Comparison of ENCODE assay signal across 16 cellular contexts in the genomic region with DNA sequence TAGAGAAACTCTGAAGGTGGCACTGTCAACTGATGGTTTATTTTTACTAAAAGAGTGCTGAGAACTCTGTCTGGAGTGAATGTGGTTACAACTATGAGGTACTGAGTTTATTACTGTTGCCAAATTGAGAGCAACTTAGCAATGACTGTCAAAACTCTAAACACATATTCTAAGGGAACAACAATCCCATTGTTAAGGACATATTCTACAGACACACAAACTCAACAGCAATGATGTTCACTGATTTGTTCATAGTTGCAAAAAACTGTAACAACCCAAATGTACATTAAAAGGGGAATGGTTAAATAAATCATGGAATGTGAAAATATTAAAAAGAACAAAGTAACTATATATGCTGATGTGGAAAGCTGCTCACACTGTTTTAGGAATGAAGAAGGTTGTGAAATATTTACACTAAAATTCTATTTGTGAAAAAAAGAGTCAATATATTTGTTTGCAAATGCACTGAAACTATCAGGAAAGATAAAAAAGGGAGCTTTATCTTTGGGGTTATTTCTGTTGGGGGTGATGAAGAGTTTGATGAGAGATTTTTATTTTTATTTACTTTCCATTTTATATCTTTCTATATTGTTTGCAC. TPM values are rescaled to one million over a fixed set of nuclear protein-coding genes. Genes with fewer than 3 reads are reported as not detected.
DNase-seq lines count a peak whose midpoint lies in the region; ATAC-seq and TF ChIP-seq lines count a peak whose summit lies in the region.
"Had no signal": no experiment of that assay in that cellular context is flagged by ENCODE, and none has a peak within 500 bp of the region (broad histone marks: within the 10 kb centered on the region; RNA-seq: fewer than 3 reads in every experiment).

No MANE protein-coding gene starts in this region.

- TF ChIP-seq POLR2A in right lobe of liver (IDR thresholded peaks at IDR 0.05) (no peak), GM18505 (IDR thresholded peaks at IDR 0.05; ENCODE audit: borderline replicate concordance, extremely low read depth, insufficient read depth, insufficient read length) (no peak)

- ATAC-seq in Right ventricle myocardium inferior (no peak), right lobe of liver (peak; percentile 35 to 53 (median 44)), GM18505 (IDR thresholded peaks at IDR 0.05; ENCODE audit: unreplicated experiment) (no peak)
- ATAC-seq: activated naive CD4-positive, alpha-beta T cell treated with anti-CD3 and anti-CD28 coated beads, Interleukin-2, amount 50 U/mL, for 72 hours had no signal

- no peaks in the 10 kb centered on the region for H3K27me3 ChIP-seq in cardiac muscle cell
- no peaks in the 10 kb centered on the region for H3K27me3 ChIP-seq in right lobe of liver
- no peaks in the 10 kb centered on the region for H3K27me3 ChIP-seq in CD4-positive, alpha-beta memory T cell (ENCODE audit: insufficient read depth, low read length)
- H3K27me3 ChIP-seq: tibial artery had no signal

- H3K36me3 ChIP-seq in cardiac muscle cell (no peaks in the 10 kb centered on the region), right lobe of liver (peaks cover 0 to 7% (median 1%) of the 10 kb centered on the region in 4 donors)
- H3K36me3 ChIP-seq in CD4-positive, alpha-beta memory T cell (ENCODE audit: insufficient read depth, low read length): no peaks in the 10 kb centered on the region

- TF ChIP-seq CTCF in cardiac muscle cell (IDR thresholded peaks at IDR 0.05; ENCODE audit: low read depth, low read length) (no peak), chondrocyte (IDR thresholded peaks at IDR 0.05) (no peak), right lobe of liver (IDR thresholded peaks at IDR 0.05) (no peak)

- H3K9me3 ChIP-seq in cardiac muscle cell (ENCODE audit: low read depth): no peaks in the 10 kb centered on the region
- no peaks in the 10 kb centered on the region for H3K9me3 ChIP-seq in right lobe of liver
- no peaks in the 10 kb centered on the region for H3K9me3 ChIP-seq in CD4-positive, alpha-beta memory T cell (ENCODE audit: control insufficient read depth in 1 of 2, low read length in 2 of 2)
- H3K9me3 ChIP-seq: tibial artery had no signal

- H3K4me3 Mint-ChIP-seq in chondrocyte (ENCODE audit: unreplicated experiment): no peak overlapping the region
- no peak overlapping the region for H3K4me3 Mint-ChIP-seq in CD4-positive, alpha-beta memory T cell
- H3K4me3 Mint-ChIP-seq: H9 had no signal

- CTCF ChIA-PET in CD4-positive, alpha-beta memory T cell (lab: Charles Lee; ENCODE audit: partially characterized antibody): no interaction called here

- H3K4me1 ChIP-seq in cardiac muscle cell (ENCODE audit: low read depth) (peaks cover 30% of the 10 kb centered on the region), right lobe of liver (peaks cover 0 to 37% (median 10%) of the 10 kb centered on the region in 4 donors)
- H3K4me1 ChIP-seq in CD4-positive, alpha-beta memory T cell (ENCODE audit: insufficient read depth, low read length): no peaks in the 10 kb centered on the region
- H3K4me1 ChIP-seq: tibial artery had no signal

- H3K4me1 Mint-ChIP-seq in chondrocyte (ENCODE audit: low read depth): peaks cover 54% of the 10 kb centered on the region
- no peaks in the 10 kb centered on the region for H3K4me1 Mint-ChIP-seq in CD4-positive, alpha-beta memory T cell

- no peaks in the 10 kb centered on the region for H3K27me3 Mint-ChIP-seq in chondrocyte (ENCODE audit: low read depth)
- H3K27me3 Mint-ChIP-seq in CD4-positive, alpha-beta memory T cell: peaks cover 0 to 3% of the 10 kb centered on the region in 2 donors

- no peak overlapping the region for H3K4me3 ChIP-seq in cardiac muscle cell
- H3K4me3 ChIP-seq in right lobe of liver: no peak overlapping the region
- no peak overlapping the region for H3K4me3 ChIP-seq in CD4-positive, alpha-beta memory T cell (ENCODE audit: low read length in 2 of 2)
- H3K4me3 ChIP-seq: tibial artery had no signal

- peak overlapping the region; percentile 80 for H3K27ac Mint-ChIP-seq in chondrocyte (ENCODE audit: unreplicated experiment)
- peak overlapping the region in 1 of 7 donors; percentile 6 for H3K27ac Mint-ChIP-seq in CD4-positive, alpha-beta memory T cell

- peaks cover 11% of the 10 kb centered on the region for H3K36me3 Mint-ChIP-seq in chondrocyte (ENCODE audit: low read depth)
- H3K36me3 Mint-ChIP-seq in CD4-positive, alpha-beta memory T cell: no peaks in the 10 kb centered on the region

- no peaks in the 10 kb centered on the region for H3K9me3 Mint-ChIP-seq in chondrocyte (ENCODE audit: low read depth)
- H3K9me3 Mint-ChIP-seq in CD4-positive, alpha-beta memory T cell: no peaks in the 10 kb centered on the region
- H3K9me3 Mint-ChIP-seq: activated naive CD4-positive, alpha-beta T cell treated with anti-CD3 and anti-CD28 coated beads, Interleukin-2, amount 50 U/mL, for 72 hours; H9 had no signal

- POLR2A ChIA-PET in CD4-positive, alpha-beta memory T cell (lab: Charles Lee; ENCODE audit: partially characterized antibody): no interaction called here

- H3K27ac ChIP-seq in cardiac muscle cell: peak overlapping the region; percentile 92
- H3K27ac ChIP-seq in right lobe of liver: peak overlapping the region; percentile 15 to 38 (median 35)
- H3K27ac ChIP-seq in CD4-positive, alpha-beta memory T cell (ENCODE audit: low read depth, low read length): no peak overlapping the region
- H3K27ac ChIP-seq: HL-60, tibial artery had no signal

- DNase-seq in cardiac muscle cell (ENCODE audit: low read depth in 1 of 2, low spot score in 1 of 2) (peak in 1 of 2 donors; percentile 37), Right ventricle myocardium inferior (ENCODE audit: missing footprints) (no peak), chondrocyte (ENCODE audit: low spot score) (no peak), right lobe of liver (no peak), NCI-H2081 (lab: John Stamatoyannopoulos, UW) (no peak), D341Med (ENCODE audit: low spot score) (no peak)
- no peak for DNase-seq in CD4-positive, alpha-beta memory T cell
- DNase-seq: activated CD4-positive, alpha-beta T cell treated with anti-CD3 and anti-CD28 coated beads, Interleukin-2, amount 50 U/mL, for 1 hour; H9; islet precursor cell; Karpas-422; NCI-H1436; tibial artery had no signal

- intact Hi-C loops in Right ventricle myocardium inferior (cut with DNase I) (no loop called here), right lobe of liver (cut with DNase I) (no loop called here)
- intact Hi-C loops in CD4-positive, alpha-beta memory T cell (cut with micrococcal nuclease): no loop called here

RNA-seq across cellular contexts. Expression of a gene that starts 12.9 kb away (rescaled TPM):
- total RNA-seq in cardiac muscle cell (52.5 and 76.9 TPM in 2 replicates), Right ventricle myocardium inferior (37.4 TPM), chondrocyte (91.6 to 94.2 TPM (median 92.1 TPM) in 3 replicates), right lobe of liver (100 to 1,000 TPM in 4 of 6 experiments, 10 to 100 TPM in 2; 78.6 to 273 (median 127) TPM)
- polyA plus RNA-seq in cardiac muscle cell: 94.2 and 117 TPM in 2 replicates
- 1 to 10 TPM; 5.7 to 8.0 TPM for total RNA-seq in CD4-positive, alpha-beta memory T cell
- polyA plus RNA-seq in CD4-positive, alpha-beta memory T cell: 1 to 10 TPM; 3.0 to 4.3 TPM

RNA-seq across cellular contexts. Expression of a gene that starts 25.8 kb away (rescaled TPM):
- total RNA-seq in cardiac muscle cell (not detected in 2 replicates), Right ventricle myocardium inferior (0.57 TPM), chondrocyte (not detected in 3 replicates), right lobe of liver (100 to 1,000 TPM; 149 to 328 (median 193) TPM)
- polyA plus RNA-seq in cardiac muscle cell: not detected in 2 replicates
- total RNA-seq in CD4-positive, alpha-beta memory T cell: not detected
- not detected for polyA plus RNA-seq in CD4-positive, alpha-beta memory T cell
- total RNA-seq: H9 had no signal

Comparison
In these comparisons a context has a peak if more than half of its experiments do, and no peak if none do; other contexts are left out.
1. ATAC-seq: peak in right lobe of liver (4 of 4); none in Right ventricle myocardium inferior (single experiment) and GM18505 (single experiment).
2. RNA of a gene that starts 25.8 kb away (total RNA-seq): 149 to 328 TPM in right lobe of liver; 0.57 TPM in Right ventricle myocardium inferior (single experiment), not detected in cardiac muscle cell, not detected in chondrocyte and not detected in CD4-positive, alpha-beta memory T cell; every median in the first group is over 10 times any median in the second.